In genomic region chr1:36088577-36089392, GRCh38 we compare ENCODE assay signal across 1 cellular context.
A peak's percentile ranks its signal among the peaks of the same experiment; 100 is the strongest.
TF ChIP-seq lines count a peak whose summit lies in the region.

Gene ADPRS, plus strand, starts transcription at chr1:36088892. Its CDS starts 13 bp downstream, at chr1:36088905.

TF ChIP-seq in WTC11, 78 proteins besides CTCF, POLR2A, EP300 and RAD21 (continued from another document and continues in another):
- TF ChIP-seq FOXP4 (CRISPR knock-in tag; IDR thresholded peaks at IDR 0.05): peak; percentile 96
- TF ChIP-seq NFATC4 (CRISPR knock-in tag; IDR thresholded peaks at IDR 0.05): no peak; the same call in 1 of the 2 replicates
- peak; percentile 51; the same call in 1 of the 2 replicates for TF ChIP-seq ATF2 (CRISPR knock-in tag; IDR thresholded peaks at IDR 0.05; ENCODE audit: borderline replicate concordance, low read depth)
- peak; percentile 93; the same call in 1 of the 2 replicates for TF ChIP-seq E2F5 (CRISPR knock-in tag; IDR thresholded peaks at IDR 0.05)
- TF ChIP-seq ZNF121 (CRISPR knock-in tag; IDR thresholded peaks at IDR 0.05): no peak; the same call in 1 of the 2 replicates
- TF ChIP-seq ZMAT4 (CRISPR knock-in tag; IDR thresholded peaks at IDR 0.05): no peak
- no peak for TF ChIP-seq ZNF416 (CRISPR knock-in tag; IDR thresholded peaks at IDR 0.05)
- no peak for TF ChIP-seq ATF6 (CRISPR knock-in tag; IDR thresholded peaks at IDR 0.05)
- TF ChIP-seq ELF4 (CRISPR knock-in tag; IDR thresholded peaks at IDR 0.05; ENCODE audit: low read depth): no peak
- no peak for TF ChIP-seq NR2C2 (CRISPR knock-in tag; IDR thresholded peaks at IDR 0.05)
- TF ChIP-seq ZNF532 (CRISPR knock-in tag; IDR thresholded peaks at IDR 0.05; ENCODE audit: borderline replicate concordance): no peak
- TF ChIP-seq PRRX2 (CRISPR knock-in tag; IDR thresholded peaks at IDR 0.05): no peak; the same call in 1 of the 2 replicates
- peak; percentile 98 for TF ChIP-seq ETV6 (CRISPR knock-in tag; IDR thresholded peaks at IDR 0.05)
- 0 out of 2 replicates have a peak, but pooled peaks have one; percentile 71 for TF ChIP-seq TCF7 (CRISPR knock-in tag; IDR thresholded peaks at IDR 0.05; ENCODE audit: low read depth)
- peak; percentile 87 for TF ChIP-seq PREB (CRISPR knock-in tag; IDR thresholded peaks at IDR 0.05; ENCODE audit: borderline replicate concordance)
- TF ChIP-seq TP53 (CRISPR knock-in tag; IDR thresholded peaks at IDR 0.05): peak; percentile 95
- TF ChIP-seq CDX4 (CRISPR knock-in tag; IDR thresholded peaks at IDR 0.05; ENCODE audit: borderline replicate concordance): no peak
- TF ChIP-seq AR (CRISPR knock-in tag; IDR thresholded peaks at IDR 0.05): no peak
- TF ChIP-seq MLX (CRISPR knock-in tag; IDR thresholded peaks at IDR 0.05): peak; percentile 47; the same call in 1 of the 2 replicates
- peak; percentile 95; the same call in 1 of the 2 replicates for TF ChIP-seq ZNF138 (CRISPR knock-in tag; conservative IDR thresholded peaks at IDR 0.05)
- peak; percentile 90 for TF ChIP-seq MAX (CRISPR knock-in tag; IDR thresholded peaks at IDR 0.05)
- TF ChIP-seq NFE2L1 (CRISPR knock-in tag; IDR thresholded peaks at IDR 0.05): peak; percentile 85; the same call in 1 of the 2 replicates
- no peak for TF ChIP-seq ZNF425 (CRISPR knock-in tag; conservative IDR thresholded peaks at IDR 0.05)
- peak; percentile 98 for TF ChIP-seq FOXK1 (CRISPR knock-in tag; IDR thresholded peaks at IDR 0.05)
- TF ChIP-seq ZNF671 (CRISPR knock-in tag; IDR thresholded peaks at IDR 0.05): no peak
- no peak for TF ChIP-seq NR1H2 (CRISPR knock-in tag; IDR thresholded peaks at IDR 0.05)
- TF ChIP-seq SP1 (CRISPR knock-in tag; conservative IDR thresholded peaks at IDR 0.05): peak; percentile 99
- TF ChIP-seq ZNF232 (CRISPR knock-in tag; IDR thresholded peaks at IDR 0.05): peak; percentile 82; the same call in 1 of the 2 replicates
- peak; percentile 94 for TF ChIP-seq GABPB1 (CRISPR knock-in tag; IDR thresholded peaks at IDR 0.05)
- peak; percentile 65; the same call in 1 of the 2 replicates for TF ChIP-seq E2F1 (CRISPR knock-in tag; IDR thresholded peaks at IDR 0.05)
- no peak for TF ChIP-seq ATF1 (CRISPR knock-in tag; IDR thresholded peaks at IDR 0.05)
- TF ChIP-seq RELA (CRISPR knock-in tag; IDR thresholded peaks at IDR 0.05; ENCODE audit: borderline replicate concordance): peak; percentile 85; the same call in 1 of the 2 replicates
- TF ChIP-seq TEAD1 (CRISPR knock-in tag; IDR thresholded peaks at IDR 0.05): peak; percentile 84
- no peak for TF ChIP-seq RORB (CRISPR knock-in tag; IDR thresholded peaks at IDR 0.05)
- TF ChIP-seq JAZF1 (CRISPR knock-in tag; IDR thresholded peaks at IDR 0.05): no peak
- TF ChIP-seq ZBTB21 (CRISPR knock-in tag; IDR thresholded peaks at IDR 0.05; ENCODE audit: borderline replicate concordance): peak; percentile 94
- TF ChIP-seq ZNF317 (CRISPR knock-in tag; IDR thresholded peaks at IDR 0.05; ENCODE audit: borderline replicate concordance, low read depth): no peak
- TF ChIP-seq CBFB (CRISPR knock-in tag; IDR thresholded peaks at IDR 0.05; ENCODE audit: low read depth): peak; percentile 98
